5 cellular contexts compared by ENCODE assay signal in the genomic region with DNA sequence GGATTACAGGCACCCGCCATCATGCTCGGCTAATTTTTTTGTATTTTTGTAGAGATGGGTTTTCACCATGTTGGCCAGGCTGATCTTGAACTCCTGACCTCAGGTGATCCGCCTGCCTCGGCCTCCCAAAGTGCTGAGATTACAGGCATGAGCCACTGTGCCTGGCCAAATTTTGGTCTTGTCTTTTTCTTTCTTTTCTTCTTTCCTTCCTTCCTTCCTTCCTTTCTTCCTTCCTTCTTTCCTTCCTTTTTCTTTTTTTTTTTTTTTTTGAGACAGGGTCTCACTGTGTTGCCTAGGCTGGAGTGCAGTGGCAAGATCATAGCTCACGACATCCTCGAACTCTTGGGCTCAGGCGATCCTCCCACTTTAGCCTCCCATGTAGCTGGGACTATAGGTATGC. TPM values are rescaled to one million over a fixed set of nuclear protein-coding genes. Genes with fewer than 3 reads are reported as not detected.
"Had no signal": no experiment of that assay in that cellular context is flagged by ENCODE, and none has a peak within 500 bp of the region (broad histone marks: within the 10 kb centered on the region; RNA-seq: fewer than 3 reads in every experiment).

No MANE protein-coding gene starts in this region.

RNA-seq across cellular contexts. Expression of gene C16orf92, which starts 7.5 kb away (rescaled TPM):
- total RNA-seq: HepG2, HT-29, HT1080, IMR-90, K562 had no signal

RNA-seq across cellular contexts. Expression of gene TLCD3B, which starts 15.6 kb away (rescaled TPM):
- total RNA-seq: HepG2, IMR-90 had no signal
